1 cellular context compared by ENCODE assay signal in the genomic region with DNA sequence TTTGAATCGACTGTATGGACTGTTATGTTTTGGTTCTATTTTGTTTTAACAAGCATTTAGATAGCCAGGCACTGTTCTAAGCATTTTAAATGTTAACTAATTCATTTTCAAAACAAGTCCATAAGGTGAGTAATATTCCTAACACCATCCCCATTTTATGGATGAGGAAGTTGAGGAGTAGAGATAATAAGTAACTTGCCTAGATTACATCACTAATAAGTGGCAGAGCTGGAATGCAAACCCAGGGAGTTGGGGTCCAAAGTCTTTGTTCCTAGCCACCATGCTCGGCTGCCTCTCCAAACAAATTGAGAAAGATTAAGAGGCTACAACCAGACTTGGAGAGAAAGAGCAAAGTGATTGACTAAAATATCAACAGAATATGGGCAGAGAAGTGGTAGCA.
TF ChIP-seq lines count a peak whose summit lies in the region.

No MANE protein-coding gene starts in this region.

TF ChIP-seq in HepG2, 621 proteins besides CTCF, POLR2A, EP300 and RAD21 (continues in another document):
- TF ChIP-seq HNF4G (IDR thresholded peaks at IDR 0.05; ENCODE audit: borderline replicate concordance, low read depth, low read length) (peak; percentile 60), HNF4G (CRISPR knock-in tag; IDR thresholded peaks at IDR 0.05; ENCODE audit: borderline replicate concordance, low read depth) (no peak), SOX13 (IDR thresholded peaks at IDR 0.05) (no peak), SOX13 (CRISPR knock-in tag; conservative IDR thresholded peaks at IDR 0.05 in 1 of 2, IDR thresholded peaks at IDR 0.05 in 1 of 2) (peak in 1 of 2 experiments; percentile 13; a peak in 1 of 4 replicates), RCOR2 (CRISPR knock-in tag; IDR thresholded peaks at IDR 0.05) (peak; percentile 91), ATF7 (IDR thresholded peaks at IDR 0.05) (peak; percentile 49; the same call in 1 of the 2 replicates), ATF7 (CRISPR knock-in tag; IDR thresholded peaks at IDR 0.05) (no peak), CEBPB (IDR thresholded peaks at IDR 0.05; ENCODE audit: borderline replicate concordance, low read depth, low read length) (0 out of 2 replicates have a peak, but pooled peaks have one; percentile 43), CEBPG (CRISPR knock-in tag; IDR thresholded peaks at IDR 0.05) (peak; percentile 59), ZMYM4 (CRISPR knock-in tag; IDR thresholded peaks at IDR 0.05) (peak; percentile 75), ZNF674 (CRISPR knock-in tag; IDR thresholded peaks at IDR 0.05; ENCODE audit: low read depth) (no peak), ZNF644 (CRISPR knock-in tag; IDR thresholded peaks at IDR 0.05; ENCODE audit: low read depth) (peak; percentile 74), ZMYM2 (CRISPR knock-in tag; IDR thresholded peaks at IDR 0.05) (peak; percentile 72; the same call in 1 of the 2 replicates), SMAD9 (CRISPR knock-in tag; IDR thresholded peaks at IDR 0.05) (no peak), POGZ (CRISPR knock-in tag; IDR thresholded peaks at IDR 0.05) (peak; percentile 77), ZNF720 (CRISPR knock-in tag; IDR thresholded peaks at IDR 0.05) (no peak), KLF13 (CRISPR knock-in tag; IDR thresholded peaks at IDR 0.05) (no peak), HNF4A (CRISPR knock-in tag; IDR thresholded peaks at IDR 0.05) (peak; percentile 84), ZMYM3 (CRISPR knock-in tag; IDR thresholded peaks at IDR 0.05) (peak; percentile 92), CENPX (CRISPR knock-in tag; IDR thresholded peaks at IDR 0.05) (no peak), SNAPC2 (CRISPR knock-in tag; IDR thresholded peaks at IDR 0.05) (no peak), MIXL1 (CRISPR knock-in tag; IDR thresholded peaks at IDR 0.05) (peak; percentile 85), ZNF629 (CRISPR knock-in tag; conservative IDR thresholded peaks at IDR 0.05) (peak; percentile 99), EED (CRISPR knock-in tag; IDR thresholded peaks at IDR 0.05) (no peak), TEAD3 (CRISPR knock-in tag; optimal IDR thresholded peaks at IDR 0.05; ENCODE audit: borderline replicate concordance) (peak; percentile 79), NCOR1 (IDR thresholded peaks at IDR 0.05; ENCODE audit: borderline replicate concordance, low read length) (peak; percentile 65; the same call in 1 of the 2 replicates), PHF21A (CRISPR knock-in tag; IDR thresholded peaks at IDR 0.05) (no peak), HDAC2 (CRISPR knock-in tag; IDR thresholded peaks at IDR 0.05) (0 out of 2 replicates have a peak, but pooled peaks have one; percentile 32), ZSCAN21 (CRISPR knock-in tag; IDR thresholded peaks at IDR 0.05; ENCODE audit: borderline replicate concordance) (no peak), GATAD2A (CRISPR knock-in tag; IDR thresholded peaks at IDR 0.05) (peak; percentile 60)
- TF ChIP-seq, protein P1, sequence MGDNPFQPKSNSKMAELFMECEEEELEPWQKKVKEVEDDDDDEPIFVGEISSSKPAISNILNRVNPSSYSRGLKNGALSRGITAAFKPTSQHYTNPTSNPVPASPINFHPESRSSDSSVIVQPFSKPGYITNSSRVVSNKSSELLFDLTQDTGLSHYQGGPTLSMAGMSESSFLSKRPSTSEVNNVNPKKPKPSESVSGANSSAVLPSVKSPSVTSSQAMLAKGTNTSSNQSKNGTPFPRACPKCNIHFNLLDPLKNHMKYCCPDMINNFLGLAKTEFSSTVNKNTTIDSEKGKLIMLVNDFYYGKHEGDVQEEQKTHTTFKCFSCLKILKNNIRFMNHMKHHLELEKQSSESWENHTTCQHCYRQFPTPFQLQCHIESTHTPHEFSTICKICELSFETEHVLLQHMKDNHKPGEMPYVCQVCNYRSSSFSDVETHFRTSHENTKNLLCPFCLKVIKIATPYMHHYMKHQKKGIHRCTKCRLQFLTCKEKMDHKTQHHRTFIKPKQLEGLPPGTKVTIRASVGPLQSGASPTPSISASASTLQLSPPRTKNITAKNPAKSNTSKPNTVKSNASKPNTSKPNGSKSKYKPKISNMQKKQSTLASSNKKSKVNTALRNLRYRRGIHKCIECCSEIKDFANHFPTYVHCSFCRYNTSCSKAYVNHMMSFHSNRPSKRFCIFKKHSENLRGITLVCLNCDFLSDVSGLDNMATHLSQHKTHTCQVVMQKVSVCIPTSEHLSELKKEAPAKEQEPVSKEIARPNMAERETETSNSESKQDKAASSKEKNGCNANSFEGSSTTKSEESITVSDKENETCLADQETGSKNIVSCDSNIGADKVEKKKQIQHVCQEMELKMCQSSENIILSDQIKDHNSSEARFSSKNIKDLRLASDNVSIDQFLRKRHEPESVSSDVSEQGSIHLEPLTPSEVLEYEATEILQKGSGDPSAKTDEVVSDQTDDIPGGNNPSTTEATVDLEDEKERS (CRISPR knock-in tag; IDR thresholded peaks at IDR 0.05), result 0 out of 2 replicates have a peak, but pooled peaks have one; percentile 26
- TF ChIP-seq, protein P2, sequence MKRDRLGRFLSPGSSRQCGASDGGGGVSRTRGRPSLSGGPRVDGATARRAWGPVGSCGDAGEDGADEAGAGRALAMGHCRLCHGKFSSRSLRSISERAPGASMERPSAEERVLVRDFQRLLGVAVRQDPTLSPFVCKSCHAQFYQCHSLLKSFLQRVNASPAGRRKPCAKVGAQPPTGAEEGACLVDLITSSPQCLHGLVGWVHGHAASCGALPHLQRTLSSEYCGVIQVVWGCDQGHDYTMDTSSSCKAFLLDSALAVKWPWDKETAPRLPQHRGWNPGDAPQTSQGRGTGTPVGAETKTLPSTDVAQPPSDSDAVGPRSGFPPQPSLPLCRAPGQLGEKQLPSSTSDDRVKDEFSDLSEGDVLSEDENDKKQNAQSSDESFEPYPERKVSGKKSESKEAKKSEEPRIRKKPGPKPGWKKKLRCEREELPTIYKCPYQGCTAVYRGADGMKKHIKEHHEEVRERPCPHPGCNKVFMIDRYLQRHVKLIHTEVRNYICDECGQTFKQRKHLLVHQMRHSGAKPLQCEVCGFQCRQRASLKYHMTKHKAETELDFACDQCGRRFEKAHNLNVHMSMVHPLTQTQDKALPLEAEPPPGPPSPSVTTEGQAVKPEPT (CRISPR knock-in tag; IDR thresholded peaks at IDR 0.05; ENCODE audit: low read depth), result no peak
- TF ChIP-seq, protein P3, sequence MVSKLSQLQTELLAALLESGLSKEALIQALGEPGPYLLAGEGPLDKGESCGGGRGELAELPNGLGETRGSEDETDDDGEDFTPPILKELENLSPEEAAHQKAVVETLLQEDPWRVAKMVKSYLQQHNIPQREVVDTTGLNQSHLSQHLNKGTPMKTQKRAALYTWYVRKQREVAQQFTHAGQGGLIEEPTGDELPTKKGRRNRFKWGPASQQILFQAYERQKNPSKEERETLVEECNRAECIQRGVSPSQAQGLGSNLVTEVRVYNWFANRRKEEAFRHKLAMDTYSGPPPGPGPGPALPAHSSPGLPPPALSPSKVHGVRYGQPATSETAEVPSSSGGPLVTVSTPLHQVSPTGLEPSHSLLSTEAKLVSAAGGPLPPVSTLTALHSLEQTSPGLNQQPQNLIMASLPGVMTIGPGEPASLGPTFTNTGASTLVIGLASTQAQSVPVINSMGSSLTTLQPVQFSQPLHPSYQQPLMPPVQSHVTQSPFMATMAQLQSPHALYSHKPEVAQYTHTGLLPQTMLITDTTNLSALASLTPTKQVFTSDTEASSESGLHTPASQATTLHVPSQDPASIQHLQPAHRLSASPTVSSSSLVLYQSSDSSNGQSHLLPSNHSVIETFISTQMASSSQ (IDR thresholded peaks at IDR 0.05; ENCODE audit: low read depth), result peak; percentile 77
- TF ChIP-seq, protein P3 (CRISPR knock-in tag; IDR thresholded peaks at IDR 0.05; ENCODE audit: borderline replicate concordance), result 0 out of 2 replicates have a peak, but pooled peaks have one; percentile 73
- TF ChIP-seq, protein P4, sequence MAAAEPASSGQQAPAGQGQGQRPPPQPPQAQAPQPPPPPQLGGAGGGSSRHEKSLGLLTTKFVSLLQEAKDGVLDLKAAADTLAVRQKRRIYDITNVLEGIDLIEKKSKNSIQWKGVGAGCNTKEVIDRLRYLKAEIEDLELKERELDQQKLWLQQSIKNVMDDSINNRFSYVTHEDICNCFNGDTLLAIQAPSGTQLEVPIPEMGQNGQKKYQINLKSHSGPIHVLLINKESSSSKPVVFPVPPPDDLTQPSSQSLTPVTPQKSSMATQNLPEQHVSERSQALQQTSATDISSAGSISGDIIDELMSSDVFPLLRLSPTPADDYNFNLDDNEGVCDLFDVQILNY (CRISPR knock-in tag; conservative IDR thresholded peaks at IDR 0.05), result no peak
- TF ChIP-seq, protein P5, sequence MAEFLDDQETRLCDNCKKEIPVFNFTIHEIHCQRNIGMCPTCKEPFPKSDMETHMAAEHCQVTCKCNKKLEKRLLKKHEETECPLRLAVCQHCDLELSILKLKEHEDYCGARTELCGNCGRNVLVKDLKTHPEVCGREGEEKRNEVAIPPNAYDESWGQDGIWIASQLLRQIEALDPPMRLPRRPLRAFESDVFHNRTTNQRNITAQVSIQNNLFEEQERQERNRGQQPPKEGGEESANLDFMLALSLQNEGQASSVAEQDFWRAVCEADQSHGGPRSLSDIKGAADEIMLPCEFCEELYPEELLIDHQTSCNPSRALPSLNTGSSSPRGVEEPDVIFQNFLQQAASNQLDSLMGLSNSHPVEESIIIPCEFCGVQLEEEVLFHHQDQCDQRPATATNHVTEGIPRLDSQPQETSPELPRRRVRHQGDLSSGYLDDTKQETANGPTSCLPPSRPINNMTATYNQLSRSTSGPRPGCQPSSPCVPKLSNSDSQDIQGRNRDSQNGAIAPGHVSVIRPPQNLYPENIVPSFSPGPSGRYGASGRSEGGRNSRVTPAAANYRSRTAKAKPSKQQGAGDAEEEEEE (CRISPR knock-in tag; IDR thresholded peaks at IDR 0.05; ENCODE audit: borderline replicate concordance), result no peak
- TF ChIP-seq, protein P6, sequence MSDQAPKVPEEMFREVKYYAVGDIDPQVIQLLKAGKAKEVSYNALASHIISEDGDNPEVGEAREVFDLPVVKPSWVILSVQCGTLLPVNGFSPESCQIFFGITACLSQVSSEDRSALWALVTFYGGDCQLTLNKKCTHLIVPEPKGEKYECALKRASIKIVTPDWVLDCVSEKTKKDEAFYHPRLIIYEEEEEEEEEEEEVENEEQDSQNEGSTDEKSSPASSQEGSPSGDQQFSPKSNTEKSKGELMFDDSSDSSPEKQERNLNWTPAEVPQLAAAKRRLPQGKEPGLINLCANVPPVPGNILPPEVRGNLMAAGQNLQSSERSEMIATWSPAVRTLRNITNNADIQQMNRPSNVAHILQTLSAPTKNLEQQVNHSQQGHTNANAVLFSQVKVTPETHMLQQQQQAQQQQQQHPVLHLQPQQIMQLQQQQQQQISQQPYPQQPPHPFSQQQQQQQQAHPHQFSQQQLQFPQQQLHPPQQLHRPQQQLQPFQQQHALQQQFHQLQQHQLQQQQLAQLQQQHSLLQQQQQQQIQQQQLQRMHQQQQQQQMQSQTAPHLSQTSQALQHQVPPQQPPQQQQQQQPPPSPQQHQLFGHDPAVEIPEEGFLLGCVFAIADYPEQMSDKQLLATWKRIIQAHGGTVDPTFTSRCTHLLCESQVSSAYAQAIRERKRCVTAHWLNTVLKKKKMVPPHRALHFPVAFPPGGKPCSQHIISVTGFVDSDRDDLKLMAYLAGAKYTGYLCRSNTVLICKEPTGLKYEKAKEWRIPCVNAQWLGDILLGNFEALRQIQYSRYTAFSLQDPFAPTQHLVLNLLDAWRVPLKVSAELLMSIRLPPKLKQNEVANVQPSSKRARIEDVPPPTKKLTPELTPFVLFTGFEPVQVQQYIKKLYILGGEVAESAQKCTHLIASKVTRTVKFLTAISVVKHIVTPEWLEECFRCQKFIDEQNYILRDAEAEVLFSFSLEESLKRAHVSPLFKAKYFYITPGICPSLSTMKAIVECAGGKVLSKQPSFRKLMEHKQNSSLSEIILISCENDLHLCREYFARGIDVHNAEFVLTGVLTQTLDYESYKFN (CRISPR knock-in tag; conservative IDR thresholded peaks at IDR 0.05), result peak; percentile 51; the same call in 1 of the 2 replicates
- TF ChIP-seq, protein P7, sequence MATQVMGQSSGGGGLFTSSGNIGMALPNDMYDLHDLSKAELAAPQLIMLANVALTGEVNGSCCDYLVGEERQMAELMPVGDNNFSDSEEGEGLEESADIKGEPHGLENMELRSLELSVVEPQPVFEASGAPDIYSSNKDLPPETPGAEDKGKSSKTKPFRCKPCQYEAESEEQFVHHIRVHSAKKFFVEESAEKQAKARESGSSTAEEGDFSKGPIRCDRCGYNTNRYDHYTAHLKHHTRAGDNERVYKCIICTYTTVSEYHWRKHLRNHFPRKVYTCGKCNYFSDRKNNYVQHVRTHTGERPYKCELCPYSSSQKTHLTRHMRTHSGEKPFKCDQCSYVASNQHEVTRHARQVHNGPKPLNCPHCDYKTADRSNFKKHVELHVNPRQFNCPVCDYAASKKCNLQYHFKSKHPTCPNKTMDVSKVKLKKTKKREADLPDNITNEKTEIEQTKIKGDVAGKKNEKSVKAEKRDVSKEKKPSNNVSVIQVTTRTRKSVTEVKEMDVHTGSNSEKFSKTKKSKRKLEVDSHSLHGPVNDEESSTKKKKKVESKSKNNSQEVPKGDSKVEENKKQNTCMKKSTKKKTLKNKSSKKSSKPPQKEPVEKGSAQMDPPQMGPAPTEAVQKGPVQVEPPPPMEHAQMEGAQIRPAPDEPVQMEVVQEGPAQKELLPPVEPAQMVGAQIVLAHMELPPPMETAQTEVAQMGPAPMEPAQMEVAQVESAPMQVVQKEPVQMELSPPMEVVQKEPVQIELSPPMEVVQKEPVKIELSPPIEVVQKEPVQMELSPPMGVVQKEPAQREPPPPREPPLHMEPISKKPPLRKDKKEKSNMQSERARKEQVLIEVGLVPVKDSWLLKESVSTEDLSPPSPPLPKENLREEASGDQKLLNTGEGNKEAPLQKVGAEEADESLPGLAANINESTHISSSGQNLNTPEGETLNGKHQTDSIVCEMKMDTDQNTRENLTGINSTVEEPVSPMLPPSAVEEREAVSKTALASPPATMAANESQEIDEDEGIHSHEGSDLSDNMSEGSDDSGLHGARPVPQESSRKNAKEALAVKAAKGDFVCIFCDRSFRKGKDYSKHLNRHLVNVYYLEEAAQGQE (IDR thresholded peaks at IDR 0.05; ENCODE audit: borderline replicate concordance in 1 of 2, low read depth in 1 of 2, low read length in 2 of 2), result 0 out of 4 replicates have a peak, but pooled peaks of 1 of the 2 experiments have one; percentile 17
- TF ChIP-seq, protein P8, sequence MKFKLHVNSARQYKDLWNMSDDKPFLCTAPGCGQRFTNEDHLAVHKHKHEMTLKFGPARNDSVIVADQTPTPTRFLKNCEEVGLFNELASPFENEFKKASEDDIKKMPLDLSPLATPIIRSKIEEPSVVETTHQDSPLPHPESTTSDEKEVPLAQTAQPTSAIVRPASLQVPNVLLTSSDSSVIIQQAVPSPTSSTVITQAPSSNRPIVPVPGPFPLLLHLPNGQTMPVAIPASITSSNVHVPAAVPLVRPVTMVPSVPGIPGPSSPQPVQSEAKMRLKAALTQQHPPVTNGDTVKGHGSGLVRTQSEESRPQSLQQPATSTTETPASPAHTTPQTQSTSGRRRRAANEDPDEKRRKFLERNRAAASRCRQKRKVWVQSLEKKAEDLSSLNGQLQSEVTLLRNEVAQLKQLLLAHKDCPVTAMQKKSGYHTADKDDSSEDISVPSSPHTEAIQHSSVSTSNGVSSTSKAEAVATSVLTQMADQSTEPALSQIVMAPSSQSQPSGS (CRISPR knock-in tag; IDR thresholded peaks at IDR 0.05), result peak; percentile 87
